In genomic region chr10:119304541-119304940, GRCh38 we compare ENCODE assay signal across 14 cellular contexts.
DNase-seq lines count a peak whose midpoint lies in the region; ATAC-seq and TF ChIP-seq lines count a peak whose summit lies in the region.
"Had no signal": no experiment of that assay in that cellular context is flagged by ENCODE, and none has a peak within 500 bp of the region (broad histone marks: within the 10 kb centered on the region; RNA-seq: fewer than 3 reads in every experiment).

No MANE protein-coding gene starts in this region.

- DNase-seq in activated CD4-positive, alpha-beta memory T cell treated with anti-CD3 and anti-CD28 coated beads, Interleukin-2, amount 10 ng/mL, durations not matched to agents 7 days and 5 days = no peak
- no peak for DNase-seq in naive thymus-derived CD4-positive, alpha-beta T cell
- DNase-seq in HAP-1 (ENCODE audit: low spot score in 2 of 2) (no peak), NCI-H748 (lab: John Stamatoyannopoulos, UW; ENCODE audit: unreplicated experiment) (no peak)
- DNase-seq: activated gamma-delta T cell; caudate nucleus; NCI-H2081; SK-N-SH; stimulated activated CD4-positive, alpha-beta T cell treated with anti-CD3 and anti-CD28 coated beads, Interleukin-2, amount 100 ng/mL, for 48 hours had no signal

- H3K4me3 ChIP-seq in BLaER1 (no peak overlapping the region), GM12875 (ENCODE audit: low read depth, low read length) (peak overlapping the region; percentile 61), HAP-1 (no peak overlapping the region)
- no peak overlapping the region for H3K4me3 ChIP-seq in naive thymus-derived CD4-positive, alpha-beta T cell (ENCODE audit: low read length)

- H3K27me3 ChIP-seq in BLaER1 (peaks cover 8% of the 10 kb centered on the region; the same call in 1 of the 2 replicates), HAP-1 (ENCODE audit: low read depth) (no peaks in the 10 kb centered on the region)
- no peaks in the 10 kb centered on the region for H3K27me3 ChIP-seq in naive thymus-derived CD4-positive, alpha-beta T cell (ENCODE audit: control insufficient read depth in 2 of 2, insufficient read depth in 2 of 2, low read length in 2 of 2)

- POLR2A ChIA-PET in activated CD4-positive, alpha-beta memory T cell treated with anti-CD3 and anti-CD28 coated beads, Interleukin-2, amount 10 ng/mL, durations not matched to agents 7 days and 5 days (lab: Charles Lee) = interaction anchor here (3.1 to 6.9 kb wide), 3 partner anchors 33 to 95 kb away, joined by 21 to 100 read pairs (median 30); partner anchors contain the start of gene GRK5
- POLR2A ChIA-PET in naive thymus-derived CD4-positive, alpha-beta T cell (lab: Charles Lee) = no interaction called here

- H3K4me1 ChIP-seq in BLaER1 = peaks cover 79% of the 10 kb centered on the region
- peaks cover 60 to 68% of the 10 kb centered on the region in 2 donors for H3K4me1 ChIP-seq in naive thymus-derived CD4-positive, alpha-beta T cell (ENCODE audit: control insufficient read depth in 2 of 2, insufficient read depth in 2 of 2, low read length in 2 of 2)
- no peaks in the 10 kb centered on the region for H3K4me1 ChIP-seq in HAP-1

- no peaks in the 10 kb centered on the region for H3K36me3 Mint-ChIP-seq in activated CD4-positive, alpha-beta memory T cell treated with anti-CD3 and anti-CD28 coated beads, Interleukin-2, amount 10 ng/mL, durations not matched to agents 7 days and 5 days (ENCODE audit: low read depth)
- H3K36me3 Mint-ChIP-seq in naive thymus-derived CD4-positive, alpha-beta T cell = peaks cover 0 to 3% (median 0%) of the 10 kb centered on the region in 5 donors

- no peaks in the 10 kb centered on the region for H3K9me3 Mint-ChIP-seq in activated CD4-positive, alpha-beta memory T cell treated with anti-CD3 and anti-CD28 coated beads, Interleukin-2, amount 10 ng/mL, durations not matched to agents 7 days and 5 days
- H3K9me3 Mint-ChIP-seq in naive thymus-derived CD4-positive, alpha-beta T cell = no peaks in the 10 kb centered on the region

- H3K27ac Mint-ChIP-seq in activated CD4-positive, alpha-beta memory T cell treated with anti-CD3 and anti-CD28 coated beads, Interleukin-2, amount 10 ng/mL, durations not matched to agents 7 days and 5 days = peak overlapping the region; percentile 100
- peak overlapping the region in 8 of 9 donors; percentile 94 to 99 (median 97) for H3K27ac Mint-ChIP-seq in naive thymus-derived CD4-positive, alpha-beta T cell

- intact Hi-C loops in naive thymus-derived CD4-positive, alpha-beta T cell (cut with micrococcal nuclease) = loop anchor here (10.0 kb wide), 2 partner anchors 220 to 570 kb away; partner anchors contain the start of genes EIF3A (in 1 of the 2) and MCMBP (in 1 of the 2)

- H3K4me1 Mint-ChIP-seq in activated CD4-positive, alpha-beta memory T cell treated with anti-CD3 and anti-CD28 coated beads, Interleukin-2, amount 10 ng/mL, durations not matched to agents 7 days and 5 days = peaks cover 86% of the 10 kb centered on the region
- H3K4me1 Mint-ChIP-seq in naive thymus-derived CD4-positive, alpha-beta T cell = peaks cover 60 to 89% (median 79%) of the 10 kb centered on the region in 7 donors

- CTCF ChIA-PET in activated CD4-positive, alpha-beta memory T cell treated with anti-CD3 and anti-CD28 coated beads, Interleukin-2, amount 10 ng/mL, durations not matched to agents 7 days and 5 days (lab: Charles Lee) = interaction anchor here (0.6 to 1.6 kb wide), 3 partner anchors 34 to 316 kb away, joined by 3 to 6 read pairs (median 3); no protein-coding TSS in a partner anchor
- CTCF ChIA-PET in naive thymus-derived CD4-positive, alpha-beta T cell (lab: Charles Lee) = interaction anchor here (0.6 to 6.0 kb wide), 5 partner anchors 93 to 236 kb away, joined by 3 to 36 read pairs (median 4); partner anchors contain the start of gene GRK5

- in situ Hi-C loops in HAP-1 (cut with MboI; ENCODE audit: low sequenced_read_pairs) = no loop called here

- H3K27ac ChIP-seq in BLaER1 = no peak overlapping the region; the same call in 1 of the 2 replicates
- H3K27ac ChIP-seq in naive thymus-derived CD4-positive, alpha-beta T cell (ENCODE audit: low read depth, low read length) = peak overlapping the region; percentile 90

- H4K20me1 ChIP-seq in BLaER1 = peaks cover 15% of the 10 kb centered on the region; the same call in 1 of the 2 replicates

- no peak for ATAC-seq in naive thymus-derived CD4-positive, alpha-beta T cell
- ATAC-seq in GM21367 (IDR thresholded peaks at IDR 0.05; ENCODE audit: unreplicated experiment) (no peak), HG03378 (IDR thresholded peaks at IDR 0.05; ENCODE audit: unreplicated experiment) (no peak)
- ATAC-seq: activated CD4-positive, CD25-positive, alpha-beta regulatory T cell treated with anti-CD3 and anti-CD28 coated beads, Interleukin-2, amount 50 U/mL, for 24 hours had no signal

- H3K27me3 Mint-ChIP-seq in activated CD4-positive, alpha-beta memory T cell treated with anti-CD3 and anti-CD28 coated beads, Interleukin-2, amount 10 ng/mL, durations not matched to agents 7 days and 5 days = peaks cover 4% of the 10 kb centered on the region
- no peaks in the 10 kb centered on the region for H3K27me3 Mint-ChIP-seq in naive thymus-derived CD4-positive, alpha-beta T cell

- H3K4me3 Mint-ChIP-seq in activated CD4-positive, alpha-beta memory T cell treated with anti-CD3 and anti-CD28 coated beads, Interleukin-2, amount 10 ng/mL, durations not matched to agents 7 days and 5 days = no peak overlapping the region
- H3K4me3 Mint-ChIP-seq in naive thymus-derived CD4-positive, alpha-beta T cell = peak overlapping the region in 3 of 10 donors; percentile 16 to 92 (median 85)

- H3K9me3 ChIP-seq in BLaER1 (no peaks in the 10 kb centered on the region), HAP-1 (no peaks in the 10 kb centered on the region)
- H3K9me3 ChIP-seq in naive thymus-derived CD4-positive, alpha-beta T cell (ENCODE audit: control insufficient read depth in 2 of 3, low read length in 3 of 3) = no peaks in the 10 kb centered on the region
- H3K9me3 ChIP-seq: SK-N-SH had no signal

- H3K36me3 ChIP-seq in BLaER1 = no peaks in the 10 kb centered on the region
- no peaks in the 10 kb centered on the region for H3K36me3 ChIP-seq in naive thymus-derived CD4-positive, alpha-beta T cell (ENCODE audit: control insufficient read depth in 2 of 3, insufficient read depth in 3 of 3, low read length in 3 of 3)
- no peaks in the 10 kb centered on the region for H3K36me3 ChIP-seq in HAP-1 (replicated peaks)

- H3K4me2 ChIP-seq in BLaER1 = peak overlapping the region; percentile 92
- H3K4me2 ChIP-seq: SK-N-SH had no signal

- no peak overlapping the region for H3K9ac ChIP-seq in BLaER1
- H3K9ac ChIP-seq: SK-N-SH had no signal

- TF ChIP-seq CTCF in GM12875 (IDR thresholded peaks at IDR 0.05; ENCODE audit: borderline replicate concordance, insufficient read depth, low read depth, low read length) = no peak
